14 cellular contexts compared by ENCODE assay signal in the genomic region with DNA sequence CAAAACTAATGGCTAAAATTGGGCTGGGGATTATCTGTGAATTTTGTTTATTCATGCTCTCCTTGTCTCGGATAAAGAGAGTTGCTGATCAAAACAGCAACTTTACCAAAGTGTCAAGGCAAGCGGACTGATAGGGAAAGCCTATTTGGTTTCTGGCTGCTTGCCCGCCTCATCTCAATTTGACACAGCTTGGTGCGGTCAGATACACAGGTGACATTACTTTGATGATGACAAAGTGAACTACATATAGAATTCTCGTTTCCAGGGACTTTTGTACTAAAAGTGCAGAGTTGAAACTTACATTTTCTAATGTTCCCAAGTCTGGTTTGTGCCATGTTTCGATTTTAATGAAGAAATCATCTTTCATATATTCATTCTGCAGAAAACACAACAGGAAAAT. TPM values are rescaled to one million over a fixed set of nuclear protein-coding genes. Genes with fewer than 3 reads are reported as not detected.
DNase-seq lines count a peak whose midpoint lies in the region; ATAC-seq and TF ChIP-seq lines count a peak whose summit lies in the region.
"Had no signal": no experiment of that assay in that cellular context is flagged by ENCODE, and none has a peak within 500 bp of the region (broad histone marks: within the 10 kb centered on the region; RNA-seq: fewer than 3 reads in every experiment).

No MANE protein-coding gene starts in this region.

- no peaks in the 10 kb centered on the region for H3K9me3 Mint-ChIP-seq in activated CD4-positive, alpha-beta T cell treated with anti-CD3 and anti-CD28 coated beads, Interleukin-2, amount 10 ng/mL, durations not matched to agents 24 days and 14 days
- no peaks in the 10 kb centered on the region for H3K9me3 Mint-ChIP-seq in effector memory CD8-positive, alpha-beta T cell
- no peaks in the 10 kb centered on the region for H3K9me3 Mint-ChIP-seq in MCF 10A (ENCODE audit: unreplicated experiment)
- H3K9me3 Mint-ChIP-seq: CD8-positive, alpha-beta memory T cell; HFFc6 had no signal

- no peak for TF ChIP-seq CTCF in MCF 10A (IDR thresholded peaks at IDR 0.05; ENCODE audit: unreplicated experiment)

- BruUV-seq in MCF 10A (replicated peaks; lab: Mats Ljungman, UMichigan): no TSS peak

- H3K27me3 Mint-ChIP-seq in activated CD4-positive, alpha-beta T cell treated with anti-CD3 and anti-CD28 coated beads, Interleukin-2, amount 10 ng/mL, durations not matched to agents 24 days and 14 days: no peaks in the 10 kb centered on the region
- H3K27me3 Mint-ChIP-seq in effector memory CD8-positive, alpha-beta T cell: no peaks in the 10 kb centered on the region
- H3K27me3 Mint-ChIP-seq in MCF 10A (ENCODE audit: insufficient read depth, unreplicated experiment): no peaks in the 10 kb centered on the region
- H3K27me3 Mint-ChIP-seq: CD8-positive, alpha-beta memory T cell had no signal

- intact Hi-C loops in activated CD4-positive, alpha-beta T cell treated with anti-CD3 and anti-CD28 coated beads, Interleukin-2, amount 10 ng/mL, durations not matched to agents 24 days and 14 days (cut with micrococcal nuclease): no loop called here
- intact Hi-C loops in MCF 10A (cut with micrococcal nuclease): no loop called here

- DNase-seq in activated CD4-positive, alpha-beta T cell treated with anti-CD3 and anti-CD28 coated beads, Interleukin-2, amount 10 ng/mL, durations not matched to agents 24 days and 14 days: peak; percentile 23
- DNase-seq in activated CD4-positive, alpha-beta T cell treated with anti-CD3 and anti-CD28 coated beads for 1 hour: no peak
- no peak for DNase-seq in effector memory CD8-positive, alpha-beta T cell
- no peak for DNase-seq in HEK293T (ENCODE audit: extremely low spot score)
- no peak for DNase-seq in MCF 10A (ENCODE audit: unreplicated experiment)
- DNase-seq: activated effector memory CD4-positive, alpha-beta T cell treated with Interleukin-2 at 50 U/mL for 16 hours; CD8-positive, alpha-beta memory T cell; effector CD4-positive, alpha-beta T cell; HFFc6; NCI-H2171 treated with DMSO at 0.1 percent for 48 hours; posterior cingulate gyrus had no signal

- ATAC-seq in GM19372 (IDR thresholded peaks at IDR 0.05; ENCODE audit: low read depth, unreplicated experiment): peak; percentile 60
- ATAC-seq in HG02870 (IDR thresholded peaks at IDR 0.05; ENCODE audit: unreplicated experiment): peak; percentile 52
- ATAC-seq in effector memory CD8-positive, alpha-beta T cell (replicated peaks): no peak
- ATAC-seq in GM21390 (IDR thresholded peaks at IDR 0.05; ENCODE audit: unreplicated experiment): no peak

- H3K27ac Mint-ChIP-seq in activated CD4-positive, alpha-beta T cell treated with anti-CD3 and anti-CD28 coated beads, Interleukin-2, amount 10 ng/mL, durations not matched to agents 24 days and 14 days: no peak overlapping the region
- peak overlapping the region; percentile 18 to 77 for H3K27ac Mint-ChIP-seq in effector memory CD8-positive, alpha-beta T cell
- H3K27ac Mint-ChIP-seq in MCF 10A (ENCODE audit: low read depth, unreplicated experiment): no peak overlapping the region
- H3K27ac Mint-ChIP-seq: HFFc6 had no signal

- CTCF ChIA-PET in HEK293T (lab: Yijun Ruan, JAX): no interaction called here
- CTCF ChIA-PET in MCF 10A (lab: Yijun Ruan, JAX): interaction anchor here (7.3 kb wide), 1 partner anchor 8 kb away, joined by 53 read pairs; no protein-coding TSS in a partner anchor

- H3K36me3 Mint-ChIP-seq in activated CD4-positive, alpha-beta T cell treated with anti-CD3 and anti-CD28 coated beads, Interleukin-2, amount 10 ng/mL, durations not matched to agents 24 days and 14 days (ENCODE audit: low read depth): peaks cover 69% of the 10 kb centered on the region
- peaks cover 82% of the 10 kb centered on the region for H3K36me3 Mint-ChIP-seq in effector memory CD8-positive, alpha-beta T cell (ENCODE audit: insufficient read depth)
- H3K36me3 Mint-ChIP-seq in MCF 10A (ENCODE audit: insufficient read depth, unreplicated experiment): peaks cover 95% of the 10 kb centered on the region

- POLR2A ChIA-PET in HEK293T (lab: Yijun Ruan, JAX) (no interaction called here), MCF 10A (lab: Yijun Ruan, JAX) (interaction anchor here (0.9 kb wide), 1 partner anchor 14 kb away, joined by 3 read pairs; no protein-coding TSS in a partner anchor)

- H3K4me3 Mint-ChIP-seq in activated CD4-positive, alpha-beta T cell treated with anti-CD3 and anti-CD28 coated beads, Interleukin-2, amount 10 ng/mL, durations not matched to agents 24 days and 14 days: no peak overlapping the region
- no peak overlapping the region for H3K4me3 Mint-ChIP-seq in effector memory CD8-positive, alpha-beta T cell
- H3K4me3 Mint-ChIP-seq in MCF 10A (ENCODE audit: unreplicated experiment): no peak overlapping the region
- H3K4me3 Mint-ChIP-seq: CD8-positive, alpha-beta memory T cell; HFFc6 had no signal

- peaks cover 16% of the 10 kb centered on the region for H3K4me1 Mint-ChIP-seq in activated CD4-positive, alpha-beta T cell treated with anti-CD3 and anti-CD28 coated beads, Interleukin-2, amount 10 ng/mL, durations not matched to agents 24 days and 14 days
- H3K4me1 Mint-ChIP-seq in effector memory CD8-positive, alpha-beta T cell (ENCODE audit: low read depth in 2 of 2): peaks cover 3 to 21% of the 10 kb centered on the region in 2 donors
- H3K4me1 Mint-ChIP-seq in MCF 10A (ENCODE audit: insufficient read depth, unreplicated experiment): no peaks in the 10 kb centered on the region

TF ChIP-seq in HEK293T, 16 proteins besides CTCF, POLR2A, EP300 and RAD21:
- TF ChIP-seq BHLHE40 (IDR thresholded peaks at IDR 0.05; ENCODE audit: borderline replicate concordance) (no peak), ZNF384 (IDR thresholded peaks at IDR 0.05) (no peak), SP1 (IDR thresholded peaks at IDR 0.05) (no peak), SUZ12 (IDR thresholded peaks at IDR 0.05) (no peak), HDGF (IDR thresholded peaks at IDR 0.05; ENCODE audit: borderline replicate concordance) (no peak), L3MBTL2 (conservative IDR thresholded peaks at IDR 0.05) (no peak), ARNT (IDR thresholded peaks at IDR 0.05) (no peak), CTBP1 (IDR thresholded peaks at IDR 0.05; ENCODE audit: borderline replicate concordance) (no peak), ELF4 (IDR thresholded peaks at IDR 0.05) (no peak), LEF1 (IDR thresholded peaks at IDR 0.05; ENCODE audit: borderline replicate concordance) (no peak), TARDBP (IDR thresholded peaks at IDR 0.05) (no peak), NFRKB (IDR thresholded peaks at IDR 0.05) (no peak), FOXK2 (IDR thresholded peaks at IDR 0.05) (no peak), FOXM1 (IDR thresholded peaks at IDR 0.05; ENCODE audit: borderline replicate concordance) (no peak)
- TF ChIP-seq, protein P1, sequence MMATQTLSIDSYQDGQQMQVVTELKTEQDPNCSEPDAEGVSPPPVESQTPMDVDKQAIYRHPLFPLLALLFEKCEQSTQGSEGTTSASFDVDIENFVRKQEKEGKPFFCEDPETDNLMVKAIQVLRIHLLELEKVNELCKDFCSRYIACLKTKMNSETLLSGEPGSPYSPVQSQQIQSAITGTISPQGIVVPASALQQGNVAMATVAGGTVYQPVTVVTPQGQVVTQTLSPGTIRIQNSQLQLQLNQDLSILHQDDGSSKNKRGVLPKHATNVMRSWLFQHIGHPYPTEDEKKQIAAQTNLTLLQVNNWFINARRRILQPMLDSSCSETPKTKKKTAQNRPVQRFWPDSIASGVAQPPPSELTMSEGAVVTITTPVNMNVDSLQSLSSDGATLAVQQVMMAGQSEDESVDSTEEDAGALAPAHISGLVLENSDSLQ (IDR thresholded peaks at IDR 0.05): no peak

RNA-seq across cellular contexts. Expression of gene PITPNB, which starts 22.8 kb away (rescaled TPM):
- 148 TPM in 2 replicates for total RNA-seq in activated CD4-positive, alpha-beta T cell treated with anti-CD3 and anti-CD28 coated beads, Interleukin-2, amount 10 ng/mL, durations not matched to agents 24 days and 14 days
- total RNA-seq in MCF 10A (2022): 93.1 and 124 TPM in 2 replicates

Comparison
In these comparisons a context has a peak if more than half of its experiments do, and no peak if none do; other contexts are left out.
1. H3K27ac Mint-ChIP-seq: peak in effector memory CD8-positive, alpha-beta T cell (2 of 2); none in activated CD4-positive, alpha-beta T cell treated with anti-CD3 and anti-CD28 coated beads, Interleukin-2, amount 10 ng/mL, durations not matched to agents 24 days and 14 days (single experiment) and MCF 10A (single experiment).
2. ATAC-seq: peak in GM19372 (single experiment) and HG02870 (single experiment); none in effector memory CD8-positive, alpha-beta T cell (single experiment) and GM21390 (single experiment).